17 cellular contexts compared by ENCODE assay signal in genomic region chr10:117429644-117430043, GRCh38.
"Had no signal": no experiment of that assay in that cellular context is flagged by ENCODE, and none has a peak within 500 bp of the region (broad histone marks: within the 10 kb centered on the region; RNA-seq: fewer than 3 reads in every experiment).

No MANE protein-coding gene starts in this region.

- H3K9me3 ChIP-seq: suprapubic skin had no signal

- H3K36me3 ChIP-seq: suprapubic skin had no signal

- H3K4me3 ChIP-seq: smooth muscle cell, suprapubic skin had no signal

- DNase-seq: activated B cell treated with CpG ODN at 0.5 μM for 24 hours; activated CD4-positive, alpha-beta T cell treated with anti-CD3 and anti-CD28 coated beads for 48 hours; activated CD8-positive, alpha-beta T cell treated with anti-CD3 and anti-CD28 coated beads for 36 hours; activated effector memory CD4-positive, alpha-beta T cell treated with Interleukin-2 at 50 U/mL for 16 hours; activated naive CD4-positive, alpha-beta T cell treated with anti-CD3 and anti-CD28 coated beads, Interleukin-2, amount 50 U/mL, for 16 hours; activated T-cell treated with anti-CD3 and anti-CD28 coated beads, Interleukin-2, amount 50 U/mL, for 4 hours; hippocampal formation; kidney; occipital lobe; right cardiac atrium; stimulated activated CD4-positive, alpha-beta T cell treated with anti-CD3 and anti-CD28 coated beads, Interleukin-4, amount 100 ng/mL, for 4 hours; stimulated activated CD8-positive, alpha-beta memory T cell treated with anti-CD3 and anti-CD28 coated beads, Interleukin-4, amount 100 ng/mL, for 48 hours; stimulated activated naive CD4-positive, alpha-beta T cell treated with Interleukin-2 at 50 U/mL for 16 hours; trophoblast cell had no signal

- H3K27ac ChIP-seq: epithelial cell of prostate, suprapubic skin had no signal

- H3K4me2 ChIP-seq: smooth muscle cell had no signal

- H3K4me1 ChIP-seq: suprapubic skin had no signal
